1 cellular context compared by ENCODE assay signal in genomic region chr15:67829647-67830504, GRCh38.
TF ChIP-seq lines count a peak whose summit lies in the region.

No MANE protein-coding gene starts in this region.

TF ChIP-seq in endothelial cell of umbilical vein, 7 proteins besides CTCF, POLR2A, EP300 and RAD21 (continued from another document):
- TF ChIP-seq MAX (IDR thresholded peaks at IDR 0.05; ENCODE audit: insufficient read depth, insufficient read length) = no peak
